Comparison of ENCODE assay signal across 16 cellular contexts in genomic region chr4:184635381-184635780, GRCh38.
"Had no signal": no experiment of that assay in that cellular context is flagged by ENCODE, and none has a peak within 500 bp of the region (broad histone marks: within the 10 kb centered on the region; RNA-seq: fewer than 3 reads in every experiment).

No MANE protein-coding gene starts in this region.

- H3K27me3 ChIP-seq: heart left ventricle, right atrium auricular region, suprapubic skin, thyroid gland had no signal

- H3K27ac ChIP-seq: heart left ventricle, left ventricle myocardium inferior, right atrium auricular region, suprapubic skin, thyroid gland had no signal

- H3K4me1 ChIP-seq: right atrium auricular region, thyroid gland had no signal

- FAIRE-seq: urothelium cell line had no signal

- H3K4me3 ChIP-seq: heart left ventricle, left ventricle myocardium inferior, lung, right atrium auricular region, suprapubic skin, thyroid gland had no signal

- DNase-seq: endodermal cell; heart left ventricle; hippocampal formation; left ventricle myocardium inferior; mesenchymal stem cell; midbrain; naive B cell; stimulated activated CD4-positive, alpha-beta T cell treated with anti-CD3 and anti-CD28 coated beads, Interleukin-4, amount 100 ng/mL, for 1 hour; stimulated activated CD8-positive, alpha-beta memory T cell treated with anti-CD3 and anti-CD28 coated beads, Interleukin-4, amount 100 ng/mL, for 48 hours; stimulated activated naive CD8-positive, alpha-beta T cell treated with anti-CD3 and anti-CD28 coated beads, Interleukin-15, Interleukin-2, amounts not matched to agents 100 U/mL and 50 U/mL, for 24 hours; thyroid gland had no signal

- ATAC-seq: heart left ventricle; stimulated activated effector memory CD8-positive, alpha-beta T cell treated with anti-CD3 and anti-CD28 coated beads, Interleukin-12 subunit alpha, Interleukin-12 subunit beta, amount 100 ng/mL, for 72 hours; stimulated activated naive CD8-positive, alpha-beta T cell treated with anti-CD3 and anti-CD28 coated beads, Interleukin-15, Interleukin-2, amounts not matched to agents 100 U/mL and 50 U/mL, for 24 hours had no signal

- H3K9me3 ChIP-seq: heart left ventricle, left ventricle myocardium inferior, right atrium auricular region, suprapubic skin, thyroid gland had no signal
